In the genomic region with DNA sequence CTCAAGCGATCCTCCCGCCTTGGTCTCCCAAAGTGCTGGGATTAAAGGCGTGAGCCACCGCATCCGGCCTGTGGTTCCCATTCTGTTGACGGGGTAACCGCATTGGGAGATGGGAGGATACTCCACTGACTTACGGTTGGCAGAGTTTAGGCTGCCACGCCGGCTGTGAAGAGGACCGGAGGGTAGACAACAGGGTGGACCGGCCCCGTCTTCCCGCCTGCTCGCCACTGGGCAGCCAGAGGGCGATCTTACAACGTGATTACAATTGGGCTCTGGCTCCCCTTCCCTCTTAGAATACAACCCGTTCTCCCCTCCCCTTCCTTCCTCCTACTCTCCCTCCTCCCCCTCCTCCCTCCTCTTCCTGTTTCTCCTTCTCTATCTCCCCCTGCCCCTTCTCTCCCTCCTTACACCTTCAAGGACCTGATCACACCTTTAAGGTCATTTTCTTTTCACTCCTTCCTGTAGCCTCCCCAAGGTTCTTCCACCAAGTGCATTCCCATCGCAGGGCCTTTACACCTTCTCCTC, we compare ENCODE assay signal across 1 cellular context.
A peak's percentile ranks its signal among the peaks of the same experiment; 100 is the strongest.
TF ChIP-seq lines count a peak whose summit lies in the region.

No MANE protein-coding gene starts in this region.

TF ChIP-seq in IMR-90, 13 proteins besides CTCF, POLR2A, EP300 and RAD21:
- TF ChIP-seq FOS (IDR thresholded peaks at IDR 0.05; ENCODE audit: low read depth, low read length) (no peak), SMC3 (IDR thresholded peaks at IDR 0.05; ENCODE audit: low read depth, low read length) (peak; percentile 64), ELK1 (IDR thresholded peaks at IDR 0.05; ENCODE audit: borderline replicate concordance, low read depth, low read length) (no peak), RCOR1 (IDR thresholded peaks at IDR 0.05; ENCODE audit: insufficient replicate concordance, low read length) (peak; percentile 78), NFE2L2 (IDR thresholded peaks at IDR 0.05; ENCODE audit: low read depth, low read length) (no peak), MXI1 (IDR thresholded peaks at IDR 0.05; ENCODE audit: borderline replicate concordance, low read depth, low read length) (no peak), BHLHE40 (IDR thresholded peaks at IDR 0.05; ENCODE audit: low read depth, low read length) (no peak)
